In the genomic region with DNA sequence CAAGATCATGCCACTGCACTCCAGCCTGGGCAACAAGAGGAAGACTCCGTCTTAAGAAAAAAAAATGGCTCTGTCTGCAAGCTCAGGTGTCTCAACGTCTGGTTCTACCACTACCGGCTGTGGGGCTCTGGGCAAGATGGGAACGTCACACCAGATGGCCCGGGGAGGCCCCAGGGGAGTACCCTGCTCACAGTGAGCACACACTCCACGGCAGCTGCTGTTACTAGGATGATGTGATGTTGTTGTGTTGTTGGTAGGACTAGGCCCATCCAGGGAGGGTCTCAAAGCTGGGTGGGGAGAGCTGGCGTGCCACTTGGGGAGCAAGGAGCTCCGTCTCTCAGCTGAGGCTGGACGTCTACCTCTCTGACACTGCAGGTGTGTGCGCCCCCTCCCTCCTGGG, we compare ENCODE assay signal across 19 cellular contexts. TPM values are rescaled to one million over a fixed set of nuclear protein-coding genes. Genes with fewer than 3 reads are reported as not detected.
DNase-seq lines count a peak whose midpoint lies in the region; ATAC-seq and TF ChIP-seq lines count a peak whose summit lies in the region.
"Had no signal": no experiment of that assay in that cellular context is flagged by ENCODE, and none has a peak within 500 bp of the region (broad histone marks: within the 10 kb centered on the region; RNA-seq: fewer than 3 reads in every experiment).

No MANE protein-coding gene starts in this region.

- H3K79me2 ChIP-seq in GM23338 (replicated peaks; ENCODE audit: insufficient read depth), result no peaks in the 10 kb centered on the region

- H2AFZ ChIP-seq in GM23338, result no peak overlapping the region

- ATAC-seq in T-cell (replicated peaks in 1 of 4) (no peak), GM23338 (no peak)
- ATAC-seq: HepG2; naive thymus-derived CD8-positive, alpha-beta T cell had no signal

- H3K27ac Mint-ChIP-seq in T-cell, result no peak overlapping the region
- no peak overlapping the region for H3K27ac Mint-ChIP-seq in GM23338

- DNase-seq in GM10266 (ENCODE audit: extremely low spot score) (peak; percentile 63), NCI-H1092 treated with DMSO at 0.1 percent for 48 hours (lab: John Stamatoyannopoulos, UW) (peak; percentile 39), NCI-H82 treated with DMSO at 0.1 percent for 48 hours (lab: John Stamatoyannopoulos, UW; ENCODE audit: unreplicated experiment) (peak; percentile 94), retina (peak; percentile 52), T-cell (no peak), EL (no peak), GM23338 (ENCODE audit: low spot score) (no peak)
- DNase-seq: activated gamma-delta T cell; C1 segment of cervical spinal cord; central memory CD4-positive, alpha-beta T cell; effector memory CD4-positive, alpha-beta T cell; MG63; naive thymus-derived CD8-positive, alpha-beta T cell; NCI-H2227 treated with DMSO at 0.1 percent for 48 hours; small intestine; T-helper 9 cell; tibial artery had no signal

- POLR2A ChIA-PET in T-cell (lab: Charles Lee), result no interaction called here

- H3K27me3 ChIP-seq in GM23338 (ENCODE audit: insufficient read depth), result peaks cover 18% of the 10 kb centered on the region
- H3K27me3 ChIP-seq: MG63 had no signal

- no peaks in the 10 kb centered on the region for H4K20me1 ChIP-seq in GM23338 (replicated peaks; ENCODE audit: insufficient read depth)

- H3F3A ChIP-seq in GM23338 (replicated peaks; ENCODE audit: low read depth), result no peaks in the 10 kb centered on the region

- H3K27ac ChIP-seq in GM23338 (ENCODE audit: low read depth), result no peak overlapping the region
- H3K27ac ChIP-seq: SJSA1, tibial artery had no signal

- TF ChIP-seq CTCF in GM10266 (IDR thresholded peaks at IDR 0.05; ENCODE audit: control insufficient read depth, insufficient read depth, low read depth, missing control alignments) (no peak), GM23338 (conservative IDR thresholded peaks at IDR 0.05; ENCODE audit: low read depth in 2 of 2) (no peak)

- no peaks in the 10 kb centered on the region for H3K4me1 ChIP-seq in GM23338 (ENCODE audit: insufficient read depth)
- H3K4me1 ChIP-seq: tibial artery had no signal

- no peak overlapping the region for H3K4me2 ChIP-seq in GM23338

- H3K4me1 Mint-ChIP-seq in T-cell, result no peaks in the 10 kb centered on the region
- peaks cover 15% of the 10 kb centered on the region for H3K4me1 Mint-ChIP-seq in GM23338

- H3K4me3 ChIP-seq in GM23338, result no peak overlapping the region
- H3K4me3 ChIP-seq: MG63, SJSA1, tibial artery had no signal

- H3K27me3 Mint-ChIP-seq in T-cell (peaks cover 47 to 60% of the 10 kb centered on the region in 2 donors), GM23338 (ENCODE audit: insufficient read depth, low read depth, poor library complexity) (peaks cover 38% of the 10 kb centered on the region)

- H3K36me3 Mint-ChIP-seq in T-cell (no peaks in the 10 kb centered on the region), GM23338 (ENCODE audit: low read depth) (no peaks in the 10 kb centered on the region)
- H3K36me3 Mint-ChIP-seq: naive thymus-derived CD8-positive, alpha-beta T cell had no signal

- no peak overlapping the region for H3K4me3 Mint-ChIP-seq in T-cell
- H3K4me3 Mint-ChIP-seq in GM23338, result no peak overlapping the region
- H3K4me3 Mint-ChIP-seq: naive thymus-derived CD8-positive, alpha-beta T cell had no signal

- no peaks in the 10 kb centered on the region for H3K36me3 ChIP-seq in GM23338 (ENCODE audit: insufficient read depth)
- H3K36me3 ChIP-seq: MG63, SJSA1, tibial artery had no signal

- H3K9me3 Mint-ChIP-seq in T-cell, result no peaks in the 10 kb centered on the region
- no peaks in the 10 kb centered on the region; the same call in 2 of the 3 replicates for H3K9me3 Mint-ChIP-seq in GM23338
- H3K9me3 Mint-ChIP-seq: naive thymus-derived CD8-positive, alpha-beta T cell had no signal

- H3K9me2 ChIP-seq in GM23338 (ENCODE audit: insufficient read depth), result no peaks in the 10 kb centered on the region

- CTCF ChIA-PET in T-cell (lab: Charles Lee), result no interaction called here

TF ChIP-seq in GM23338, 12 proteins besides CTCF, POLR2A, EP300 and RAD21 (continues in another document):
- no peak for TF ChIP-seq REST (IDR thresholded peaks at IDR 0.05; ENCODE audit: unreplicated experiment)
- no peak for TF ChIP-seq NANOG (IDR thresholded peaks at IDR 0.05; ENCODE audit: borderline replicate concordance)
- TF ChIP-seq EZH2 (IDR thresholded peaks at IDR 0.05; ENCODE audit: low read depth, unreplicated experiment), result no peak
- no peak for TF ChIP-seq ZNF331 (CRISPR knock-in tag; IDR thresholded peaks at IDR 0.05; ENCODE audit: low read depth)
- TF ChIP-seq CREB1 (CRISPR knock-in tag; IDR thresholded peaks at IDR 0.05; ENCODE audit: low read depth), result no peak
- no peak for TF ChIP-seq ETS1 (IDR thresholded peaks at IDR 0.05)
- no peak for TF ChIP-seq EZH2phosphoT487 (IDR thresholded peaks at IDR 0.05; ENCODE audit: unreplicated experiment)
- TF ChIP-seq ZNF114 (CRISPR knock-in tag; IDR thresholded peaks at IDR 0.05), result no peak
- no peak for TF ChIP-seq STAT1 (IDR thresholded peaks at IDR 0.05; ENCODE audit: unreplicated experiment)
- TF ChIP-seq POLR2AphosphoS5 (IDR thresholded peaks at IDR 0.05; ENCODE audit: low read depth), result no peak
- TF ChIP-seq JUNB (IDR thresholded peaks at IDR 0.05; ENCODE audit: unreplicated experiment), result no peak

RNA-seq across cellular contexts. Expression of gene NPTX1, which starts 9.4 kb away (rescaled TPM):
- under 1 TPM; 0.13 to 0.67 (median 0.33) TPM for total RNA-seq in T-cell
- total RNA-seq in GM23338 (2014; rRNA removed; shearing (Covaris generic)), result 20.1 and 20.5 TPM in 2 replicates
- 3.4 and 4.1 TPM in 2 replicates for polyA plus RNA-seq in GM23338 (2016; fragmentation: Nextera tagmentation; extraction: Ambion mirVana)
- total RNA-seq: HepG2; naive thymus-derived CD8-positive, alpha-beta T cell had no signal
- polyA plus RNA-seq: naive thymus-derived CD8-positive, alpha-beta T cell had no signal

RNA-seq across cellular contexts. Expression of gene RPTOR, which starts 58.8 kb away (rescaled TPM):
- 10 to 100 TPM; 59.4 to 76.8 (median 71.4) TPM for total RNA-seq in T-cell
- 33.0 and 38.0 TPM in 2 replicates for total RNA-seq in GM23338 (2014; rRNA removed; shearing (Covaris generic))
- polyA plus RNA-seq in GM23338 (2016; fragmentation: Nextera tagmentation; extraction: Ambion mirVana), result 7.0 and 9.5 TPM in 2 replicates

Comparison
In these comparisons a context has a peak if more than half of its experiments do, and no peak if none do; other contexts are left out.
1. DNase-seq: peak in GM10266 (single experiment), NCI-H1092 treated with DMSO at 0.1 percent for 48 hours (single experiment), NCI-H82 treated with DMSO at 0.1 percent for 48 hours (single experiment) and retina (single experiment); none in T-cell (0 of 34), EL (single experiment) and GM23338 (single experiment).
2. RNA of gene NPTX1, which starts 9.4 kb away (total RNA-seq): 20.1 to 20.5 TPM in GM23338; 0.13 to 0.67 TPM in T-cell; every median in the first group is over 10 times any median in the second.